Comparison of ENCODE assay signal across 2 cellular contexts in the genomic region with DNA sequence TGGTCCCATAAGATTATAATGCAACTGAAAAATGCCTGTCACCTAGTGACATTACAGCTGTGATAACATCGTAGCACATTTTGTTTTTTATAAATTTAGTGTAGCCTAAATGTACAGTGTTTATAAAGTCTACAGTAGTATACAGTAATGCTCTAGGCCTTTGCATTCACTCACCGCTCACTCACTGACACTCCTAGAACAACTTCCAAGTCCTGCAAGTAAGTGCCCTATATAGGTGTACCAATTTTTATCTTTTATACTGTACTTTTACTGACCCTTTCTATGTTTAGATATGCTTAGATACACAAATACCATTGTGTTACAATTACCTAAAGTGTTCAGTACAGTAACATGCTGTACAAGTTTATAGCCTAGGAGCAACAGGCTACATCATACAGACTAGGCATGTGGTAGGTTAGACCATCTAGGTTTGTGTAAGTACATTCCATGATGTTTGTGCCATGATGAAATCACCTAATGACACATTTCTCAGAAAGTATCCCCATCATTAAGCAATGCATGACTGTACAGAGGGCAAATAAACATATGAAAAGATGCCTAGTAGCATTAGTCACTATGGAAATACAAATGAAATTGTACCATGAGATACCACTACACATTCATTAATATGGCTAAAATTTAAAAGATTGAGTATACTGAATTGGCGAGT.
TF ChIP-seq lines count a peak whose summit lies in the region.

No MANE protein-coding gene starts in this region.

TF ChIP-seq in IMR-90, 13 proteins besides CTCF, POLR2A, EP300 and RAD21:
- TF ChIP-seq RFX5 (IDR thresholded peaks at IDR 0.05; ENCODE audit: low read depth, low read length) (peak; percentile 79; the same call in 1 of the 2 replicates), MAFK (IDR thresholded peaks at IDR 0.05; ENCODE audit: low read depth, low read length) (no peak), RCOR1 (IDR thresholded peaks at IDR 0.05; ENCODE audit: insufficient replicate concordance, low read length) (peak; percentile 58), CHD1 (IDR thresholded peaks at IDR 0.05; ENCODE audit: low read depth, low read length) (no peak), NFE2L2 (IDR thresholded peaks at IDR 0.05; ENCODE audit: low read depth, low read length) (no peak), BHLHE40 (IDR thresholded peaks at IDR 0.05; ENCODE audit: low read depth, low read length) (0 out of 2 replicates have a peak, but pooled peaks have one; percentile 43), MXI1 (IDR thresholded peaks at IDR 0.05; ENCODE audit: borderline replicate concordance, low read depth, low read length) (no peak), SMC3 (IDR thresholded peaks at IDR 0.05; ENCODE audit: low read depth, low read length) (no peak), FOS (IDR thresholded peaks at IDR 0.05; ENCODE audit: low read depth, low read length) (peak; percentile 98), CEBPB (IDR thresholded peaks at IDR 0.05; ENCODE audit: low read depth, low read length) (peak; percentile 99), MAZ (IDR thresholded peaks at IDR 0.05; ENCODE audit: borderline replicate concordance, low read depth, low read length) (no peak)
- TF ChIP-seq, protein P1, sequence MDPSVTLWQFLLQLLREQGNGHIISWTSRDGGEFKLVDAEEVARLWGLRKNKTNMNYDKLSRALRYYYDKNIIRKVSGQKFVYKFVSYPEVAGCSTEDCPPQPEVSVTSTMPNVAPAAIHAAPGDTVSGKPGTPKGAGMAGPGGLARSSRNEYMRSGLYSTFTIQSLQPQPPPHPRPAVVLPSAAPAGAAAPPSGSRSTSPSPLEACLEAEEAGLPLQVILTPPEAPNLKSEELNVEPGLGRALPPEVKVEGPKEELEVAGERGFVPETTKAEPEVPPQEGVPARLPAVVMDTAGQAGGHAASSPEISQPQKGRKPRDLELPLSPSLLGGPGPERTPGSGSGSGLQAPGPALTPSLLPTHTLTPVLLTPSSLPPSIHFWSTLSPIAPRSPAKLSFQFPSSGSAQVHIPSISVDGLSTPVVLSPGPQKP (IDR thresholded peaks at IDR 0.05; ENCODE audit: borderline replicate concordance, low read depth, low read length): no peak
- TF ChIP-seq, protein P2, sequence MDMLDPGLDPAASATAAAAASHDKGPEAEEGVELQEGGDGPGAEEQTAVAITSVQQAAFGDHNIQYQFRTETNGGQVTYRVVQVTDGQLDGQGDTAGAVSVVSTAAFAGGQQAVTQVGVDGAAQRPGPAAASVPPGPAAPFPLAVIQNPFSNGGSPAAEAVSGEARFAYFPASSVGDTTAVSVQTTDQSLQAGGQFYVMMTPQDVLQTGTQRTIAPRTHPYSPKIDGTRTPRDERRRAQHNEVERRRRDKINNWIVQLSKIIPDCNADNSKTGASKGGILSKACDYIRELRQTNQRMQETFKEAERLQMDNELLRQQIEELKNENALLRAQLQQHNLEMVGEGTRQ (IDR thresholded peaks at IDR 0.05; ENCODE audit: low read depth, low read length): no peak

TF ChIP-seq in HepG2, 621 proteins besides CTCF, POLR2A, EP300 and RAD21:
- TF ChIP-seq ATF4 (CRISPR knock-in tag; IDR thresholded peaks at IDR 0.05): peak in 1 of 2 experiments; percentile 76; a peak in 2 of 4 replicates
- TF ChIP-seq CEBPB (IDR thresholded peaks at IDR 0.05; ENCODE audit: borderline replicate concordance, low read depth, low read length): peak; percentile 80
- 0 out of 2 replicates have a peak, but pooled peaks have one; percentile 30 for TF ChIP-seq ARID3A (IDR thresholded peaks at IDR 0.05; ENCODE audit: low read depth, low read length)
- TF ChIP-seq CREB1 (IDR thresholded peaks at IDR 0.05): peak; percentile 25; the same call in 1 of the 2 replicates
- TF ChIP-seq CREB1 (CRISPR knock-in tag; IDR thresholded peaks at IDR 0.05): no peak
- TF ChIP-seq ZNF775 (CRISPR knock-in tag; IDR thresholded peaks at IDR 0.05; ENCODE audit: borderline replicate concordance): no peak
- peak; percentile 58; the same call in 1 of the 2 replicates for TF ChIP-seq FOSL2 (CRISPR knock-in tag; IDR thresholded peaks at IDR 0.05)
- TF ChIP-seq HHEX (CRISPR knock-in tag; IDR thresholded peaks at IDR 0.05): no peak
